ENCODE assay signal across 26 cellular contexts in the genomic region with DNA sequence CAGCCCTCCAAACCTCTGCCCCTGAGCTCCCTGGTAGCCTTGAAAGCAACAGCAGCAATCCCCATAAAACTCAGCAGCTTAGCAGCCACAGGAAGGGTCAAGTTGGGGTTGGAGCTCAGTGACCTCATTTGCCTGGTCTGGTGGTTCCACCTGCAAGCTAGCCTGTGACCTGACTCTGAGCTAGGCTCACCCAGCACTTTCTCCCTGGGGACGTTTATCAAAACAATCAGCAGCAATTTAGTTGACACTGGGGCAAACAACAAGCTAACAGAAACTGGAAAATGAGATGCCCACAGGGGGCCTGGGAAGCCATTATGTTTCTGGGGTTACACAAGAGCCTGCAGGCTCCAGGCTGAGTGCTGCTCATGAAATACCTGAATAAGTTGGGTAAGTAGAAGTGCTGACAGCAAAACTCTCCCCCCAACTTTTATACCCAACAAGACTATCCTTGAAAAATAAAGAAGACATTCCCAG. TPM values are rescaled to one million over a fixed set of nuclear protein-coding genes. Genes with fewer than 3 reads are reported as not detected.
DNase-seq lines count a peak whose midpoint lies in the region; ATAC-seq, FAIRE-seq and TF ChIP-seq lines count a peak whose summit lies in the region.
"Had no signal": no experiment of that assay in that cellular context is flagged by ENCODE, and none has a peak within 500 bp of the region (broad histone marks: within the 10 kb centered on the region; RNA-seq: fewer than 3 reads in every experiment).

No MANE protein-coding gene starts in this region.

- TF ChIP-seq RAD21 in HepG2 (CRISPR knock-in tag; IDR thresholded peaks at IDR 0.05) = no peak

- TF ChIP-seq POLR2A in HepG2 (IDR thresholded peaks at IDR 0.05; ENCODE audit: insufficient read depth in 1 of 2, low read depth in 2 of 2, low read length in 2 of 2) = no peak
- no peak for TF ChIP-seq POLR2A in right lobe of liver (IDR thresholded peaks at IDR 0.05)
- no peak for TF ChIP-seq POLR2A in transverse colon (IDR thresholded peaks at IDR 0.05)

- H3K27ac ChIP-seq in HepG2 (ENCODE audit: extremely low read length, insufficient read depth, low read length) (no peak overlapping the region), right lobe of liver (no peak overlapping the region), Panc1 (ENCODE audit: low read length) (peak overlapping the region; percentile 98), transverse colon (peak overlapping the region; percentile 86 to 92 (median 88)), neuronal stem cell (replicated peaks; ENCODE audit: low read length) (no peak overlapping the region)
- H3K27ac ChIP-seq: BLaER1 treated with 17β-estradiol and CSF1 and Interleukin-3, amounts not matched to agents 10 nM and 100 nM; left lung; thyroid gland had no signal

- no peak overlapping the region for H3K18ac ChIP-seq in neuronal stem cell (ENCODE audit: low read length)

- H2BK12ac ChIP-seq in neuronal stem cell (ENCODE audit: low read length) = no peak overlapping the region

- BruUV-seq in HepG2 (replicated peaks; lab: Mats Ljungman, UMichigan) (TSS peak; percentile 16), Panc1 (replicated peaks; lab: Mats Ljungman, UMichigan) (no TSS peak)

- H3K14ac ChIP-seq in neuronal stem cell (ENCODE audit: low read length) = no peak overlapping the region

- no peak overlapping the region for H2BK5ac ChIP-seq in neuronal stem cell (ENCODE audit: low read length)

- POLR2A ChIA-PET in HepG2 (lab: Yijun Ruan, JAX) = no interaction called here
- POLR2A ChIA-PET in Panc1 (lab: Charles Lee) = interaction anchor here (0.9 kb wide), 1 partner anchor 58 kb away, joined by 4 read pairs; a partner anchor contains a TSS

- no peak overlapping the region for H3K9ac ChIP-seq in HepG2 (ENCODE audit: insufficient read depth, low read depth, low read length)
- no peak overlapping the region for H3K9ac ChIP-seq in neuronal stem cell (ENCODE audit: low read depth, low read length, poor library complexity)
- H3K9ac ChIP-seq: BLaER1 treated with 17β-estradiol and CSF1 and Interleukin-3, amounts not matched to agents 10 nM and 100 nM had no signal

- TF ChIP-seq CTCF in HepG2 (CRISPR knock-in tag; IDR thresholded peaks at IDR 0.05) = no peak
- no peak for TF ChIP-seq CTCF in right lobe of liver (IDR thresholded peaks at IDR 0.05)
- no peak for TF ChIP-seq CTCF in Panc1 (IDR thresholded peaks at IDR 0.05)
- no peak for TF ChIP-seq CTCF in fibroblast of villous mesenchyme (IDR thresholded peaks at IDR 0.05; ENCODE audit: insufficient read depth, low read depth, low read length)
- no peak for TF ChIP-seq CTCF in transverse colon (IDR thresholded peaks at IDR 0.05)

- H3K4me3 ChIP-seq in HepG2 (replicated peaks in 1 of 3; ENCODE audit: insufficient read depth in 1 of 3, low read depth in 2 of 3, low read length in 3 of 3) (no peak overlapping the region), right lobe of liver (no peak overlapping the region), Panc1 (ENCODE audit: low read depth in 2 of 2, low read length in 2 of 2) (no peak overlapping the region), fibroblast of villous mesenchyme (ENCODE audit: low read depth, low read length) (no peak overlapping the region), transverse colon (no peak overlapping the region), neuronal stem cell (ENCODE audit: low read length in 2 of 2) (peak overlapping the region in 1 of 2 donors; percentile 2)
- H3K4me3 ChIP-seq: BLaER1 treated with 17β-estradiol and CSF1 and Interleukin-3, amounts not matched to agents 10 nM and 100 nM; left lung; thyroid gland had no signal

- H4K91ac ChIP-seq in neuronal stem cell (ENCODE audit: low read depth, low read length, poor library complexity) = no peak overlapping the region

- H2AFZ ChIP-seq in HepG2 (ENCODE audit: low read length) (no peak overlapping the region), neuronal stem cell (ENCODE audit: low read length) (no peak overlapping the region)

- DNase-seq in HepG2 (ENCODE audit: low spot score) (no peak), right lobe of liver (no peak), Panc1 (ENCODE audit: low read depth, low spot score) (no peak), fibroblast of villous mesenchyme (ENCODE audit: low read depth) (peak; percentile 37), transverse colon (no peak), ACHN (no peak), neuronal stem cell (ENCODE audit: low spot score) (no peak)
- DNase-seq in activated effector memory CD4-positive, alpha-beta T cell treated with anti-CD3 and anti-CD28 coated beads, Interleukin-2, amount 50 U/mL, for 16 hours = no peak
- DNase-seq: activated B cell treated with CpG ODN at 0.5 μM for 24 hours; activated CD4-positive, alpha-beta memory T cell treated with anti-CD3 and anti-CD28 coated beads for 36 hours; activated effector memory CD4-positive, alpha-beta T cell treated with Interleukin-2 at 50 U/mL for 16 hours; COR-L47; effector CD4-positive, alpha-beta T cell; hippocampal formation; left lung; naive thymus-derived CD8-positive, alpha-beta T cell; NCI-H1092; NCI-H2081; Right ventricle myocardium superior; SW 1271; T1000; thyroid gland had no signal

- H3K4me1 ChIP-seq in HepG2 (ENCODE audit: insufficient read depth, low read length) (peaks cover 19% of the 10 kb centered on the region), right lobe of liver (peaks cover 0 to 13% (median 3%) of the 10 kb centered on the region in 4 donors), Panc1 (ENCODE audit: control insufficient read depth, insufficient read depth, low read length) (peaks cover 50% of the 10 kb centered on the region), transverse colon (peaks cover 22 to 27% (median 24%) of the 10 kb centered on the region in 4 donors), neuronal stem cell (ENCODE audit: control insufficient read depth in 2 of 2, insufficient read depth in 1 of 2, low read depth in 1 of 2, low read length in 2 of 2) (peaks cover 13 to 18% of the 10 kb centered on the region in 2 donors)

- no peak overlapping the region for H3K4ac ChIP-seq in neuronal stem cell (ENCODE audit: low read length)

- WGBS in HepG2 (ENCODE audit: low lambda C conversion rate) = 50% methylated on average over 1 of the region's 1 CpG
- 57% methylated on average over 1 of the region's 1 CpG for WGBS in right lobe of liver (ENCODE audit: insufficient coverage, low coverage, low lambda C conversion rate, missing lambda C conversion rate)
- 90% methylated on average over 1 of the region's 1 CpG; no CpG with 5 or more reads in 1 of the 2 donors for WGBS in transverse colon (ENCODE audit: low coverage in 1 of 2), 2 donors
- WGBS in neuronal stem cell (ENCODE audit: extremely low coverage in 2 of 2, insufficient read length in 2 of 2, insufficient replicate concordance in 1 of 2), 2 donors = no CpG with 5 or more reads among the region's 1 CpG

- no peak for TF ChIP-seq EP300 in HepG2 (IDR thresholded peaks at IDR 0.05; ENCODE audit: low read depth in 2 of 2, low read length in 2 of 2)
- TF ChIP-seq EP300 in HepG2 (CRISPR knock-in tag; IDR thresholded peaks at IDR 0.05; ENCODE audit: borderline replicate concordance) = no peak
- no peak for TF ChIP-seq EP300 in transverse colon (IDR thresholded peaks at IDR 0.05; ENCODE audit: low read depth)

- CTCF ChIA-PET in HepG2 (lab: Yijun Ruan, JAX; ENCODE audit: low intra/inter-chr PET ratio, low total read pairs) = no interaction called here
- CTCF ChIA-PET in Panc1 (lab: Charles Lee) = no interaction called here

- H3K36me3 ChIP-seq in HepG2 (replicated peaks in 1 of 2; ENCODE audit: control insufficient read depth in 1 of 2, insufficient read depth in 2 of 2, low read length in 2 of 2) (peaks cover 5 to 16% of the 10 kb centered on the region in 2 experiments; a peak in 4 of 5 replicates), right lobe of liver (peaks cover 0 to 22% (median 5%) of the 10 kb centered on the region in 4 donors), Panc1 (ENCODE audit: control insufficient read depth, insufficient read depth, low read length) (peaks cover 9% of the 10 kb centered on the region), transverse colon (peaks cover 0 to 16% (median 2%) of the 10 kb centered on the region in 4 donors), neuronal stem cell (replicated peaks in 1 of 2; ENCODE audit: control insufficient read depth in 2 of 2, insufficient read depth in 2 of 2, low read length in 2 of 2) (peaks cover 22 to 32% of the 10 kb centered on the region in 2 donors)

- no peaks in the 10 kb centered on the region for H4K20me1 ChIP-seq in HepG2 (ENCODE audit: insufficient read depth, low read length)

- H3K79me2 ChIP-seq in HepG2 (ENCODE audit: insufficient read depth, low read length) = no peaks in the 10 kb centered on the region

- no peak overlapping the region for H4K8ac ChIP-seq in neuronal stem cell (ENCODE audit: low read depth, low read length)

- H3K23ac ChIP-seq in neuronal stem cell (ENCODE audit: low read depth, low read length, poor library complexity) = no peak overlapping the region

- no peak overlapping the region for H2BK15ac ChIP-seq in neuronal stem cell (ENCODE audit: low read length)

- intact Hi-C loops in HepG2 (cut with micrococcal nuclease; ENCODE audit: unreplicated experiment) = no loop called here
- intact Hi-C loops in right lobe of liver (cut with DNase I) = no loop called here
- intact Hi-C loops in Panc1 (cut with micrococcal nuclease; ENCODE audit: unreplicated experiment) = loop anchor here (5.0 kb wide), 1 partner anchor 55 kb away; a partner anchor contains a TSS
- intact Hi-C loops in transverse colon (cut with DNase I; ENCODE audit: low total_unique reads) = loop anchor here (2.0 kb wide), 1 partner anchor 50 kb away; no protein-coding TSS in a partner anchor

- no peak overlapping the region for H2AK5ac ChIP-seq in neuronal stem cell (ENCODE audit: low read depth, low read length)

- no peaks in the 10 kb centered on the region for H3K79me1 ChIP-seq in neuronal stem cell (ENCODE audit: low read depth, low read length)

- no peak for FAIRE-seq in HepG2 (lab: Jason Lieb, UNC)
- FAIRE-seq: frontal cortex had no signal

- ATAC-seq in HepG2 (no peak), right lobe of liver (no peak), Panc1 (peak; percentile 25)
- ATAC-seq: left lung; naive thymus-derived CD8-positive, alpha-beta T cell had no signal

- H3K9me3 ChIP-seq in HepG2 (ENCODE audit: low read length) = peaks cover 16% of the 10 kb centered on the region
- no peaks in the 10 kb centered on the region for H3K9me3 ChIP-seq in right lobe of liver
- no peaks in the 10 kb centered on the region for H3K9me3 ChIP-seq in Panc1 (ENCODE audit: control insufficient read depth, insufficient read depth, low read depth, low read length)
- no peaks in the 10 kb centered on the region for H3K9me3 ChIP-seq in transverse colon
- H3K9me3 ChIP-seq in neuronal stem cell (replicated peaks in 1 of 2; ENCODE audit: control insufficient read depth in 2 of 2, insufficient read depth in 1 of 2, low read depth in 1 of 2, low read length in 2 of 2) = peaks cover 16 to 37% of the 10 kb centered on the region in 2 donors
- H3K9me3 ChIP-seq: thyroid gland had no signal

- no peak overlapping the region for H2BK120ac ChIP-seq in neuronal stem cell (ENCODE audit: low read depth, low read length)

- H3K4me2 ChIP-seq in HepG2 (ENCODE audit: low read depth, low read length) (no peak overlapping the region), neuronal stem cell (ENCODE audit: insufficient read depth, low read length, poor library complexity, severe bottlenecking) (no peak overlapping the region)
- H3K4me2 ChIP-seq: BLaER1 treated with 17β-estradiol and CSF1 and Interleukin-3, amounts not matched to agents 10 nM and 100 nM had no signal

- in situ Hi-C loops in HepG2 (cut with HindIII; ENCODE audit: extremely low pct_ligation_motif_present, low pct_unique_long_range_greater_than_20kb) (no loop called here), Panc1 (cut with HindIII; ENCODE audit: low pct_unique_long_range_greater_than_20kb, low sequenced_read_pairs) (no loop called here), transverse colon (cut with MboI; ENCODE audit: low pct_ligation_motif_present in 1 of 4, low pct_unique_long_range_greater_than_20kb in 1 of 4, low sequenced_read_pairs in 3 of 4) (loop anchor here in 1 of 4 donors (25.0 kb wide), 1 partner anchor 275 kb away; no protein-coding TSS in a partner anchor), ACHN (cut with HindIII; ENCODE audit: low pct_ligation_motif_present, low pct_unique_long_range_greater_than_20kb, low sequenced_read_pairs) (no loop called here)

- peaks cover 0 to 16% of the 10 kb centered on the region in 2 experiments; a peak in 2 of 5 replicates for H3K27me3 ChIP-seq in HepG2 (ENCODE audit: control insufficient read depth in 1 of 2, insufficient read depth in 2 of 2, low read length in 2 of 2)
- no peaks in the 10 kb centered on the region for H3K27me3 ChIP-seq in right lobe of liver
- H3K27me3 ChIP-seq in Panc1 (ENCODE audit: control insufficient read depth, insufficient read depth, low read length) = no peaks in the 10 kb centered on the region
- no peaks in the 10 kb centered on the region for H3K27me3 ChIP-seq in transverse colon
- no peaks in the 10 kb centered on the region for H3K27me3 ChIP-seq in neuronal stem cell (ENCODE audit: control insufficient read depth in 3 of 3, insufficient read depth in 3 of 3, low read depth in 1 of 3, low read length in 3 of 3)
- H3K27me3 ChIP-seq: BLaER1 treated with 17β-estradiol and CSF1 and Interleukin-3, amounts not matched to agents 10 nM and 100 nM; thyroid gland had no signal

RNA-seq across cellular contexts. Expression of a gene that starts 22.4 kb away (rescaled TPM):
- total RNA-seq in HepG2 (2016; rRNA removed; fragmentation: Illumina TruSeq; extraction: Trizol) = not detected in 2 replicates
- not detected in 2 replicates for total RNA-seq in HepG2 (2016; cell fraction: cytosol; rRNA removed; fragmentation: Illumina TruSeq; extraction: Trizol; ENCODE audit: low read depth)
- not detected in 2 replicates for total RNA-seq in HepG2 (2016; cell fraction: insoluble cytoplasmic fraction; rRNA removed; fragmentation: Illumina TruSeq; extraction: Trizol)
- not detected in 2 replicates for total RNA-seq in HepG2 (2016; cell fraction: membrane; rRNA removed; fragmentation: Illumina TruSeq; extraction: Trizol)
- not detected in 2 replicates for total RNA-seq in HepG2 (2016; cell fraction: nucleus; rRNA removed; fragmentation: Illumina TruSeq; extraction: Trizol)
- 0.11 TPM in 1 of 2 replicates, not detected in the other for polyA plus RNA-seq in HepG2 (2011; rRNA removed)
- not detected in 2 replicates for polyA plus RNA-seq in HepG2 (2011; cell fraction: cytosol; rRNA removed)
- polyA plus RNA-seq in HepG2 (2011; cell fraction: nucleus; rRNA removed) = 0.14 and 0.18 TPM in 2 replicates
- not detected in 2 replicates for polyA plus RNA-seq in HepG2 (2012)
- polyA plus RNA-seq in HepG2 (2016; cell fraction: cytosol; fragmentation: Illumina TruSeq; extraction: Trizol; ENCODE audit: low read depth) = not detected in 2 replicates
- not detected in 2 replicates for polyA plus RNA-seq in HepG2 (2016; cell fraction: insoluble cytoplasmic fraction; fragmentation: Illumina TruSeq; extraction: Trizol; ENCODE audit: low read depth)
- not detected in 2 replicates for polyA plus RNA-seq in HepG2 (2016; cell fraction: membrane; fragmentation: Illumina TruSeq; extraction: Trizol; ENCODE audit: low read depth)
- polyA plus RNA-seq in HepG2 (2016; cell fraction: nucleus; fragmentation: Illumina TruSeq; extraction: Trizol; ENCODE audit: insufficient read depth, low read depth) = not detected in 2 replicates
- polyA minus RNA-seq in HepG2 (2011; rRNA and poly(A)+ RNA removed; ENCODE audit: low replicate concordance) = 0.07 TPM in 1 of 2 replicates, not detected in the other
- polyA minus RNA-seq in HepG2 (2011; cell fraction: cytosol; rRNA and poly(A)+ RNA removed) = not detected in 2 replicates
- polyA minus RNA-seq in HepG2 (2011; cell fraction: nucleus; rRNA and poly(A)+ RNA removed) = not detected in 2 replicates
- not detected for total RNA-seq in right lobe of liver
- 0.74 TPM for total RNA-seq in Panc1 (2021; ENCODE audit: unreplicated experiment)
- polyA plus RNA-seq in Panc1 (2012; ENCODE audit: insufficient read length) = 0.67 TPM
- total RNA-seq in fibroblast of villous mesenchyme = under 0.01 TPM in 1 of 2 replicates, not detected in the other
- total RNA-seq in transverse colon = not detected
- 0.24 TPM for polyA plus RNA-seq in neuronal stem cell (2013, experiment 1 of 2)
- 0.26 TPM for polyA plus RNA-seq in neuronal stem cell (2013, experiment 2 of 2)
- total RNA-seq: activated B cell treated with CpG ODN at 0.5 μM for 24 hours, cerebellum, HT1080, left lung had no signal

RNA-seq across cellular contexts. Expression of a gene that starts 52.5 kb away (rescaled TPM):
- total RNA-seq in HepG2 (2016; rRNA removed; fragmentation: Illumina TruSeq; extraction: Trizol) = 0.11 TPM in 1 of 2 replicates, not detected in the other
- total RNA-seq in HepG2 (2016; cell fraction: cytosol; rRNA removed; fragmentation: Illumina TruSeq; extraction: Trizol; ENCODE audit: low read depth) = not detected in 2 replicates
- total RNA-seq in HepG2 (2016; cell fraction: insoluble cytoplasmic fraction; rRNA removed; fragmentation: Illumina TruSeq; extraction: Trizol) = not detected in 2 replicates
- 0.24 TPM in 1 of 2 replicates, not detected in the other for total RNA-seq in HepG2 (2016; cell fraction: membrane; rRNA removed; fragmentation: Illumina TruSeq; extraction: Trizol)
- total RNA-seq in HepG2 (2016; cell fraction: nucleus; rRNA removed; fragmentation: Illumina TruSeq; extraction: Trizol) = 0.50 TPM in 1 of 2 replicates, not detected in the other
- 2.9 and 4.3 TPM in 2 replicates for polyA plus RNA-seq in HepG2 (2011; rRNA removed)
- polyA plus RNA-seq in HepG2 (2011; cell fraction: cytosol; rRNA removed) = 1.2 and 2.5 TPM in 2 replicates
- 22.1 and 28.5 TPM in 2 replicates for polyA plus RNA-seq in HepG2 (2011; cell fraction: nucleus; rRNA removed)
- polyA plus RNA-seq in HepG2 (2012) = 1.7 and 1.9 TPM in 2 replicates
- 0.14 TPM in 1 of 2 replicates, not detected in the other for polyA plus RNA-seq in HepG2 (2016; cell fraction: cytosol; fragmentation: Illumina TruSeq; extraction: Trizol; ENCODE audit: low read depth)
- not detected in 2 replicates for polyA plus RNA-seq in HepG2 (2016; cell fraction: insoluble cytoplasmic fraction; fragmentation: Illumina TruSeq; extraction: Trizol; ENCODE audit: low read depth)
- 0.15 and 0.16 TPM in 2 replicates for polyA plus RNA-seq in HepG2 (2016; cell fraction: membrane; fragmentation: Illumina TruSeq; extraction: Trizol; ENCODE audit: low read depth)
- 0.61 TPM in 1 of 2 replicates, not detected in the other for polyA plus RNA-seq in HepG2 (2016; cell fraction: nucleus; fragmentation: Illumina TruSeq; extraction: Trizol; ENCODE audit: insufficient read depth, low read depth)
- polyA minus RNA-seq in HepG2 (2011; rRNA and poly(A)+ RNA removed; ENCODE audit: low replicate concordance) = 3.2 TPM in 1 of 2 replicates, not detected in the other
- 0.59 and 1.6 TPM in 2 replicates for polyA minus RNA-seq in HepG2 (2011; cell fraction: cytosol; rRNA and poly(A)+ RNA removed)
- 5.0 TPM in 2 replicates for polyA minus RNA-seq in HepG2 (2011; cell fraction: nucleus; rRNA and poly(A)+ RNA removed)
- under 1 TPM in 5 of 6 experiments, not detected in 1; 0.31 to 0.74 (median 0.44) TPM for total RNA-seq in right lobe of liver
- 0.72 TPM for total RNA-seq in Panc1 (2021; ENCODE audit: unreplicated experiment)
- polyA plus RNA-seq in Panc1 (2012; ENCODE audit: insufficient read length) = 1.2 TPM
- 0.32 and 1.3 TPM in 2 replicates for total RNA-seq in fibroblast of villous mesenchyme
- 10 to 100 TPM in 1 of 4 donors, 1 to 10 TPM in 3; 2.8 to 33.3 (median 7.1) TPM for total RNA-seq in transverse colon
- polyA plus RNA-seq in neuronal stem cell (2013, experiment 1 of 2) = 20.7 TPM
- 20.8 TPM for polyA plus RNA-seq in neuronal stem cell (2013, experiment 2 of 2)
- total RNA-seq: HT1080 had no signal

RNA-seq across cellular contexts. Expression of a gene that starts 57.4 kb away (rescaled TPM):
- total RNA-seq in HepG2 (2016; rRNA removed; fragmentation: Illumina TruSeq; extraction: Trizol) (77.6 and 90.9 TPM in 2 replicates), right lobe of liver (10 to 100 TPM; 33.4 to 55.3 (median 49.7) TPM), Panc1 (2021; ENCODE audit: unreplicated experiment) (259 TPM), fibroblast of villous mesenchyme (52.2 and 79.5 TPM in 2 replicates), transverse colon (10 to 100 TPM; 12.7 to 70.5 (median 42.8) TPM)
- 70.9 and 80.9 TPM in 2 replicates for total RNA-seq in HepG2 (2016; cell fraction: cytosol; rRNA removed; fragmentation: Illumina TruSeq; extraction: Trizol; ENCODE audit: low read depth)
- 75.1 and 83.8 TPM in 2 replicates for total RNA-seq in HepG2 (2016; cell fraction: insoluble cytoplasmic fraction; rRNA removed; fragmentation: Illumina TruSeq; extraction: Trizol)
- 105 and 115 TPM in 2 replicates for total RNA-seq in HepG2 (2016; cell fraction: membrane; rRNA removed; fragmentation: Illumina TruSeq; extraction: Trizol)
- 29.7 and 32.4 TPM in 2 replicates for total RNA-seq in HepG2 (2016; cell fraction: nucleus; rRNA removed; fragmentation: Illumina TruSeq; extraction: Trizol)
- 37.2 and 55.0 TPM in 2 replicates for polyA plus RNA-seq in HepG2 (2011; rRNA removed)
- polyA plus RNA-seq in HepG2 (2011; cell fraction: cytosol; rRNA removed) = 20.7 and 28.6 TPM in 2 replicates
- polyA plus RNA-seq in HepG2 (2011; cell fraction: nucleus; rRNA removed) = 7.2 and 8.6 TPM in 2 replicates
- 61.6 and 83.9 TPM in 2 replicates for polyA plus RNA-seq in HepG2 (2012)
- polyA plus RNA-seq in HepG2 (2016; cell fraction: cytosol; fragmentation: Illumina TruSeq; extraction: Trizol; ENCODE audit: low read depth) = 82.9 and 126 TPM in 2 replicates
- 120 and 127 TPM in 2 replicates for polyA plus RNA-seq in HepG2 (2016; cell fraction: insoluble cytoplasmic fraction; fragmentation: Illumina TruSeq; extraction: Trizol; ENCODE audit: low read depth)
- polyA plus RNA-seq in HepG2 (2016; cell fraction: membrane; fragmentation: Illumina TruSeq; extraction: Trizol; ENCODE audit: low read depth) = 109 and 144 TPM in 2 replicates
- 75.2 and 77.3 TPM in 2 replicates for polyA plus RNA-seq in HepG2 (2016; cell fraction: nucleus; fragmentation: Illumina TruSeq; extraction: Trizol; ENCODE audit: insufficient read depth, low read depth)
- polyA minus RNA-seq in HepG2 (2011; rRNA and poly(A)+ RNA removed; ENCODE audit: low replicate concordance) = 5.0 and 15.8 TPM in 2 replicates
- polyA minus RNA-seq in HepG2 (2011; cell fraction: cytosol; rRNA and poly(A)+ RNA removed) = 22.2 and 27.0 TPM in 2 replicates
- 18.4 and 21.8 TPM in 2 replicates for polyA minus RNA-seq in HepG2 (2011; cell fraction: nucleus; rRNA and poly(A)+ RNA removed)
- polyA plus RNA-seq in Panc1 (2012; ENCODE audit: insufficient read length) = 147 TPM
- polyA plus RNA-seq in neuronal stem cell (2013, experiment 1 of 2) = 104 TPM
- polyA plus RNA-seq in neuronal stem cell (2013, experiment 2 of 2) = 103 TPM

Comparison
In these comparisons a context has a peak if more than half of its experiments do, and no peak if none do; other contexts are left out.
1. H3K27ac ChIP-seq: peak in Panc1 (single experiment) and transverse colon (4 of 4); none in HepG2 (single experiment), right lobe of liver (0 of 3) and neuronal stem cell (single experiment).
2. intact Hi-C loops: an anchor here in Panc1 (5.0 kb wide) and transverse colon (2.0 kb wide); none called in HepG2 and right lobe of liver.